ENCODE assay signal across 8 cellular contexts in the genomic region with DNA sequence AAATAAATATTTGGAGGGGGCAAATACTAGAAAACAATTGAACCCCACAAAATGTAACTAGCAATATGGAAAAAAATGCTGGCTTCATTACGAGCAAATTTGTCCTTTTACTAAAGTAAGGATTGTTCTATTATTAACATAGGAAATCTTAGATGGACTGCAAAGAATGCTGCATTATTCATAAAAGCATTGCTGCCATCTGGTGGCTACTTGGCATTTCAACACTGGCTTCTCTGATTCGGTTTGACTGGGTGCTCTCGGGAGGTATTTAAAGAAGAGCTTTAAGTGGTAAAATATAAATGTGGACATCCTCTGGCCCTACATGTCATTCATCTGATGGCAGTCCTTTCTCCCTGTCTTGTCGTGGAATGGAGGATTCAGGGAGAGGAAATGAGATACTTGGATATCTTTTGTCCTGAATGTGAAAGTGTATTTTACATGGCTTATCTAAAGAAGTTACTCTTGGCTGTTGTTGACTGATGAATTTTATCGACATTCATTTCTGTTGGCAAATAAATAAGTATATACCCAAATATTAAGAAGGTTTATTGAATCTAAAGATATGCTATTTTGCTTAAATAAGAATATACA.
DNase-seq lines count a peak whose midpoint lies in the region; ATAC-seq and TF ChIP-seq lines count a peak whose summit lies in the region.

No MANE protein-coding gene starts in this region.

- no peak for TF ChIP-seq POLR2A in spleen (IDR thresholded peaks at IDR 0.05)

- peak overlapping the region; percentile 44 to 84 (median 54) for H3K27ac ChIP-seq in spleen

- no peaks in the 10 kb centered on the region for H3K9me3 ChIP-seq in spleen

- peak overlapping the region in 2 of 8 donors; percentile 8 to 12 for H3K4me3 ChIP-seq in spleen

- peak; percentile 54 to 88 (median 76) for TF ChIP-seq CTCF in spleen (IDR thresholded peaks at IDR 0.05 in 8 of 11, conservative IDR thresholded peaks at IDR 0.05 in 3 of 11)

- peaks cover 33 to 92% (median 70%) of the 10 kb centered on the region in 6 donors for H3K4me1 ChIP-seq in spleen

- no peak for ATAC-seq in HG03045 (IDR thresholded peaks at IDR 0.05; ENCODE audit: unreplicated experiment)

- no peaks in the 10 kb centered on the region for H3K36me3 ChIP-seq in spleen

- intact Hi-C loops in spleen (cut with DNase I; ENCODE audit: low total_unique reads), result no loop called here

- 9 to 15% (median 14%) methylated on average over 5 of the region's 5 CpGs for WGBS in spleen, 5 donors

- H3K27me3 ChIP-seq in spleen (replicated peaks in 1 of 7), result no peaks in the 10 kb centered on the region

- DNase-seq in EL (peak; percentile 65), HCEC 1CT (peak; percentile 60), NCI-H1436 treated with DMSO at 0.1 percent for 48 hours (lab: John Stamatoyannopoulos, UW) (peak; percentile 3), T-helper 9 cell (peak; percentile 53), astrocyte of the hippocampus (ENCODE audit: low read depth, low spot score) (peak; percentile 82), iPS DF 4.7 (ENCODE audit: extremely low read depth, low spot score) (peak; percentile 53), spleen (no peak)
